ENCODE assay signal across 10 cellular contexts in the genomic region with DNA sequence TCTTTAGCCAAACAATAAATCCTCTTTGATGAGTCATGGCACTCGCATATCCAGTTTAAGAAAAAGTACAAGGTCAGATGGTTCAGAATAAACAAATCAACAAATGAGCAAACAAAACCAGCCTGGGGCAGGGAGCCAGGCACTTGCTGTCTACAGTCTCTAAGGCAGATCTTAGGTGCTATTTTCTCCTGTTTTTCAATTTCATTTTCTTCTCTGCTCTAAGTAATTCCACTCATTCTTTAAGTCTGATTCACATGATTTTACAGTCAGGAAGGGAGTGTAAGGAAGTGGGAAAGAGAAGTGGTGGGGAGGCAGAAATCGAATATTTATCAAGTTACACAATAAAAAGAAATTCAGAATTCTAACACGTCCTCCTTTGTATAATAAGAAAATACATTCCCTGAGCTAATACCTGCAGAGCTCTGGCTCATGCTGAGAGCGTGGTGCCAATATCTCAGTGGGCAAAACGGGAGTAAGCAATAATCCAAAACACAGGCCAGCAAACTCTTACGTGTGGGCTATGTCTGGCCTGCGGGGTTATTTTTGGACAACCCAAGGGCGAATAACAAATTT.
DNase-seq lines count a peak whose midpoint lies in the region; ATAC-seq, FAIRE-seq and TF ChIP-seq lines count a peak whose summit lies in the region.
"Had no signal": no experiment of that assay in that cellular context is flagged by ENCODE, and none has a peak within 500 bp of the region (broad histone marks: within the 10 kb centered on the region; RNA-seq: fewer than 3 reads in every experiment).

No MANE protein-coding gene starts in this region.

- TF ChIP-seq POLR2A in prostate gland (IDR thresholded peaks at IDR 0.05) (no peak), gastroesophageal sphincter (IDR thresholded peaks at IDR 0.05) (no peak)

- TF ChIP-seq CTCF in Panc1 (IDR thresholded peaks at IDR 0.05) (no peak), prostate gland (IDR thresholded peaks at IDR 0.05) (no peak), gastroesophageal sphincter (IDR thresholded peaks at IDR 0.05) (no peak)

- no peak for TF ChIP-seq EP300 in gastroesophageal sphincter (IDR thresholded peaks at IDR 0.05)

- in situ Hi-C loops in Panc1 (cut with HindIII; ENCODE audit: low pct_unique_long_range_greater_than_20kb, low sequenced_read_pairs), result no loop called here

- H3K4me1 ChIP-seq in Panc1 (ENCODE audit: control insufficient read depth, insufficient read depth, low read length) (peaks cover 18% of the 10 kb centered on the region), prostate gland (replicated peaks) (peaks cover 5% of the 10 kb centered on the region), gastroesophageal sphincter (no peaks in the 10 kb centered on the region)

- no peaks in the 10 kb centered on the region for H3K27me3 ChIP-seq in Panc1 (ENCODE audit: control insufficient read depth, insufficient read depth, low read length)
- no peaks in the 10 kb centered on the region for H3K27me3 ChIP-seq in prostate gland (replicated peaks; ENCODE audit: insufficient read depth)
- H3K27me3 ChIP-seq in gastroesophageal sphincter, result no peaks in the 10 kb centered on the region
- H3K27me3 ChIP-seq: heart left ventricle had no signal

- POLR2A ChIA-PET in Panc1 (lab: Charles Lee), result no interaction called here

- BruUV-seq in Panc1 (replicated peaks; lab: Mats Ljungman, UMichigan), result no TSS peak

- peak overlapping the region; percentile 20 for H3K27ac ChIP-seq in Panc1 (ENCODE audit: low read length)
- peak overlapping the region in 1 of 2 donors; percentile 10 for H3K27ac ChIP-seq in prostate gland
- no peak overlapping the region for H3K27ac ChIP-seq in gastroesophageal sphincter

- intact Hi-C loops in Panc1 (cut with micrococcal nuclease; ENCODE audit: unreplicated experiment), result no loop called here
- intact Hi-C loops in prostate gland (cut with DNase I), result no loop called here

- no peaks in the 10 kb centered on the region for H3K36me3 ChIP-seq in Panc1 (ENCODE audit: control insufficient read depth, insufficient read depth, low read length)
- H3K36me3 ChIP-seq in prostate gland, result no peaks in the 10 kb centered on the region
- H3K36me3 ChIP-seq in gastroesophageal sphincter, result no peaks in the 10 kb centered on the region
- H3K36me3 ChIP-seq: heart left ventricle had no signal

- CTCF ChIA-PET in Panc1 (lab: Charles Lee), result no interaction called here

- no peak for FAIRE-seq in frontal cortex (lab: Jason Lieb, UNC)

- ATAC-seq in Panc1, result peak; percentile 91
- ATAC-seq in esophagus mucosa, result peak; percentile 72
- ATAC-seq in GM21526 (IDR thresholded peaks at IDR 0.05; ENCODE audit: low FRiP score, unreplicated experiment), result no peak
- ATAC-seq in gastroesophageal sphincter, result no peak
- ATAC-seq in HG03378 (IDR thresholded peaks at IDR 0.05; ENCODE audit: unreplicated experiment), result no peak

- 50% methylated on average over 8 of the region's 8 CpGs for WGBS in prostate gland
- WGBS in gastroesophageal sphincter (ENCODE audit: low coverage in 1 of 2), 2 donors, result 43 to 69% methylated on average over 4 to 8 of the region's 8 CpGs

- DNase-seq in EL (peak; percentile 86), Panc1 (ENCODE audit: low read depth, low spot score) (peak; percentile 48), prostate gland (ENCODE audit: low spot score) (peak; percentile 60), frontal cortex (ENCODE audit: low spot score in 2 of 2) (no peak)
- DNase-seq: heart left ventricle, NCI-H446 had no signal

- no peaks in the 10 kb centered on the region for H3K9me3 ChIP-seq in Panc1 (ENCODE audit: control insufficient read depth, insufficient read depth, low read depth, low read length)
- no peaks in the 10 kb centered on the region for H3K9me3 ChIP-seq in prostate gland
- H3K9me3 ChIP-seq in gastroesophageal sphincter, result no peaks in the 10 kb centered on the region
- H3K9me3 ChIP-seq: heart left ventricle had no signal

- H3K4me3 ChIP-seq in Panc1 (ENCODE audit: low read depth in 2 of 2, low read length in 2 of 2) (peak overlapping the region in 1 of 2 experiments; percentile 19; a peak in 3 of 4 replicates), prostate gland (no peak overlapping the region), gastroesophageal sphincter (no peak overlapping the region)
- H3K4me3 ChIP-seq: heart left ventricle had no signal

Comparison
In these comparisons a context has a peak if more than half of its experiments do, and no peak if none do; other contexts are left out.
1. DNase-seq: peak in EL (single experiment), Panc1 (single experiment) and prostate gland (single experiment); none in frontal cortex (0 of 2).
2. ATAC-seq: peak in Panc1 (single experiment) and esophagus mucosa (single experiment); none in GM21526 (single experiment), gastroesophageal sphincter (single experiment) and HG03378 (single experiment).